In genomic region chr10:65270969-65271368, GRCh38 we compare ENCODE assay signal across 30 cellular contexts.
"Had no signal": no experiment of that assay in that cellular context is flagged by ENCODE, and none has a peak within 500 bp of the region (broad histone marks: within the 10 kb centered on the region; RNA-seq: fewer than 3 reads in every experiment).

No MANE protein-coding gene starts in this region.

- H3K4me3 ChIP-seq: ascending aorta, breast epithelium, cardiac muscle cell, colonic mucosa had no signal

- H3K9me3 ChIP-seq: ascending aorta, colonic mucosa had no signal

- FAIRE-seq: endometrium, endothelial cell of umbilical vein, frontal cortex had no signal

- H3K36me3 Mint-ChIP-seq: activated CD4-positive, alpha-beta memory T cell treated with anti-CD3 and anti-CD28 coated beads for 36 hours; activated CD8-positive, alpha-beta memory T cell treated with anti-CD3 and anti-CD28 coated beads, Interleukin-2, amount 10 ng/mL, durations not matched to agents 7 days and 5 days; activated naive CD4-positive, alpha-beta T cell treated with anti-CD3 and anti-CD28 coated beads, Interleukin-2, amount 10 ng/mL, durations not matched to agents 7 days and 5 days; activated naive CD4-positive, alpha-beta T cell treated with anti-CD3 and anti-CD28 coated beads, Interleukin-2, amount 50 U/mL, for 72 hours; activated naive CD8-positive, alpha-beta T cell treated with anti-CD3 and anti-CD28 coated beads, Interleukin-2, amount 10 ng/mL, durations not matched to agents 7 days and 5 days; brain had no signal

- H3K9me3 Mint-ChIP-seq: activated CD4-positive, alpha-beta memory T cell treated with anti-CD3 and anti-CD28 coated beads for 36 hours; activated CD4-positive, alpha-beta T cell treated with anti-CD3 and anti-CD28 coated beads, Interleukin-2, amount 10 ng/mL, durations not matched to agents 24 days and 14 days; activated naive CD8-positive, alpha-beta T cell treated with anti-CD3 and anti-CD28 coated beads, Interleukin-2, amount 10 ng/mL, durations not matched to agents 7 days and 5 days; activated T-helper 1 cell treated with anti-CD3 and anti-CD28 coated beads, Interleukin-12 subunit alpha, Interleukin-12 subunit beta, Interleukin-2, Interleukin-4 antibody, amounts not matched to agents 30 ng/mL and 10 ng/mL and 1 ng/mL, durations not matched to agents 14 hours and 24 hours and 36 hours; brain had no signal

- H3K4me1 ChIP-seq: ascending aorta, breast epithelium, colonic mucosa had no signal

- H3K27ac Mint-ChIP-seq: activated CD4-positive, alpha-beta memory T cell treated with anti-CD3 and anti-CD28 coated beads for 36 hours; activated CD4-positive, alpha-beta T cell treated with anti-CD3 and anti-CD28 coated beads for 36 hours; activated CD4-positive, alpha-beta T cell treated with anti-CD3 and anti-CD28 coated beads, Interleukin-2, amount 10 ng/mL, durations not matched to agents 24 days and 14 days; activated CD8-positive, alpha-beta memory T cell treated with anti-CD3 and anti-CD28 coated beads, Interleukin-2, amount 10 ng/mL, durations not matched to agents 7 days and 5 days; activated CD8-positive, alpha-beta T cell treated with anti-CD3 and anti-CD28 coated beads, Interleukin-2, amount 10 ng/mL, durations not matched to agents 7 days and 5 days; activated naive CD4-positive, alpha-beta T cell treated with anti-CD3 and anti-CD28 coated beads, Interleukin-2, amount 10 ng/mL, durations not matched to agents 7 days and 5 days; activated naive CD4-positive, alpha-beta T cell treated with anti-CD3 and anti-CD28 coated beads, Interleukin-2, amount 50 U/mL, for 72 hours; activated naive CD8-positive, alpha-beta T cell treated with anti-CD3 and anti-CD28 coated beads, Interleukin-2, amount 10 ng/mL, durations not matched to agents 7 days and 5 days; activated T-helper 1 cell treated with anti-CD3 and anti-CD28 coated beads, Interleukin-12 subunit alpha, Interleukin-12 subunit beta, Interleukin-2, Interleukin-4 antibody, amounts not matched to agents 30 ng/mL and 10 ng/mL and 1 ng/mL, durations not matched to agents 14 hours and 24 hours and 36 hours; brain had no signal

- H3K27ac ChIP-seq: ascending aorta, breast epithelium, cardiac muscle cell, colonic mucosa had no signal

- H3K36me3 ChIP-seq: ascending aorta, breast epithelium, cardiac muscle cell, colonic mucosa had no signal

- H3K27me3 Mint-ChIP-seq: activated CD4-positive, alpha-beta memory T cell treated with anti-CD3 and anti-CD28 coated beads for 36 hours; activated CD4-positive, alpha-beta T cell treated with anti-CD3 and anti-CD28 coated beads for 36 hours; activated CD4-positive, alpha-beta T cell treated with anti-CD3 and anti-CD28 coated beads, Interleukin-2, amount 10 ng/mL, durations not matched to agents 24 days and 14 days; activated CD8-positive, alpha-beta memory T cell treated with anti-CD3 and anti-CD28 coated beads, Interleukin-2, amount 10 ng/mL, durations not matched to agents 7 days and 5 days; activated naive CD4-positive, alpha-beta T cell treated with anti-CD3 and anti-CD28 coated beads, Interleukin-2, amount 10 ng/mL, durations not matched to agents 7 days and 5 days; activated naive CD8-positive, alpha-beta T cell treated with anti-CD3 and anti-CD28 coated beads, Interleukin-2, amount 10 ng/mL, durations not matched to agents 7 days and 5 days; brain had no signal

- H3K4me1 Mint-ChIP-seq: activated CD4-positive, alpha-beta T cell treated with anti-CD3 and anti-CD28 coated beads for 36 hours; activated CD4-positive, alpha-beta T cell treated with anti-CD3 and anti-CD28 coated beads, Interleukin-2, amount 10 ng/mL, durations not matched to agents 24 days and 14 days; activated CD8-positive, alpha-beta memory T cell treated with anti-CD3 and anti-CD28 coated beads, Interleukin-2, amount 10 ng/mL, durations not matched to agents 7 days and 5 days; activated naive CD4-positive, alpha-beta T cell treated with anti-CD3 and anti-CD28 coated beads, Interleukin-2, amount 10 ng/mL, durations not matched to agents 7 days and 5 days; activated naive CD8-positive, alpha-beta T cell treated with anti-CD3 and anti-CD28 coated beads, Interleukin-2, amount 10 ng/mL, durations not matched to agents 7 days and 5 days; brain had no signal

- ATAC-seq: activated CD4-positive, alpha-beta T cell treated with anti-CD3 and anti-CD28 coated beads for 36 hours; activated CD8-positive, alpha-beta memory T cell treated with anti-CD3 and anti-CD28 coated beads, Interleukin-2, amount 10 ng/mL, durations not matched to agents 7 days and 5 days; activated CD8-positive, alpha-beta T cell treated with anti-CD3 and anti-CD28 coated beads, Interleukin-2, amount 10 ng/mL, durations not matched to agents 7 days and 5 days; activated naive CD4-positive, alpha-beta T cell treated with anti-CD3 and anti-CD28 coated beads, Interleukin-2, amount 50 U/mL, for 72 hours; esophagus mucosa had no signal

- H3K27me3 ChIP-seq: ascending aorta, breast epithelium, cardiac muscle cell, colonic mucosa had no signal

- H3K4me3 Mint-ChIP-seq: activated CD4-positive, alpha-beta memory T cell treated with anti-CD3 and anti-CD28 coated beads for 36 hours; activated CD4-positive, alpha-beta T cell treated with anti-CD3 and anti-CD28 coated beads for 36 hours; activated CD4-positive, alpha-beta T cell treated with anti-CD3 and anti-CD28 coated beads, Interleukin-2, amount 10 ng/mL, durations not matched to agents 24 days and 14 days; activated CD8-positive, alpha-beta memory T cell treated with anti-CD3 and anti-CD28 coated beads, Interleukin-2, amount 10 ng/mL, durations not matched to agents 7 days and 5 days; activated CD8-positive, alpha-beta T cell treated with anti-CD3 and anti-CD28 coated beads, Interleukin-2, amount 10 ng/mL, durations not matched to agents 7 days and 5 days; activated naive CD4-positive, alpha-beta T cell treated with anti-CD3 and anti-CD28 coated beads, Interleukin-2, amount 10 ng/mL, durations not matched to agents 7 days and 5 days; activated naive CD8-positive, alpha-beta T cell treated with anti-CD3 and anti-CD28 coated beads, Interleukin-2, amount 10 ng/mL, durations not matched to agents 7 days and 5 days; activated T-helper 1 cell treated with anti-CD3 and anti-CD28 coated beads, Interleukin-12 subunit alpha, Interleukin-12 subunit beta, Interleukin-2, Interleukin-4 antibody, amounts not matched to agents 30 ng/mL and 10 ng/mL and 1 ng/mL, durations not matched to agents 14 hours and 24 hours and 36 hours; brain had no signal

- DNase-seq: activated CD4-positive, alpha-beta memory T cell treated with anti-CD3 and anti-CD28 coated beads for 36 hours; activated CD4-positive, alpha-beta T cell treated with anti-CD3 and anti-CD28 coated beads for 36 hours; activated CD4-positive, alpha-beta T cell treated with anti-CD3 and anti-CD28 coated beads, Interleukin-2, amount 10 ng/mL, durations not matched to agents 24 days and 14 days; activated CD4-positive, CD25-positive, alpha-beta regulatory T cell; activated CD4-positive, CD25-positive, alpha-beta regulatory T cell treated with anti-CD3 and anti-CD28 coated beads, Interleukin-2, amount 50 U/mL, for 72 hours; activated CD8-positive, alpha-beta memory T cell treated with anti-CD3 and anti-CD28 coated beads, Interleukin-2, amount 10 ng/mL, durations not matched to agents 7 days and 5 days; activated CD8-positive, alpha-beta memory T cell treated with anti-CD3 and anti-CD28 coated beads, Interleukin-2, amount 50 U/mL, for 4 hours; activated CD8-positive, alpha-beta T cell treated with anti-CD3 and anti-CD28 coated beads, Interleukin-2, amount 10 ng/mL, durations not matched to agents 7 days and 5 days; activated gamma-delta T cell; activated naive CD4-positive, alpha-beta T cell; activated naive CD4-positive, alpha-beta T cell treated with anti-CD3 and anti-CD28 coated beads, Interleukin-2, amount 10 ng/mL, durations not matched to agents 7 days and 5 days; activated naive CD8-positive, alpha-beta T cell treated with anti-CD3 and anti-CD28 coated beads, Interleukin-2, amount 10 ng/mL, durations not matched to agents 7 days and 5 days; activated T-cell treated with anti-CD3 and anti-CD28 coated beads, Interleukin-2, amount 50 U/mL, for 1 hour; activated T-cell treated with anti-CD3 and anti-CD28 coated beads, Interleukin-2, amount 50 U/mL, for 48 hours; central memory CD4-positive, alpha-beta T cell; cerebellar nuclear complex; colonic mucosa; effector CD8-positive, alpha-beta T cell; foreskin fibroblast; T-helper 2 cell had no signal
